In genomic region chr16:2157480-2158261, GRCh38 we compare ENCODE assay signal across 9 cellular contexts. TPM values are rescaled to one million over a fixed set of nuclear protein-coding genes. Genes with fewer than 3 reads are reported as not detected.
A peak's percentile ranks its signal among the peaks of the same experiment; 100 is the strongest.
DNase-seq lines count a peak whose midpoint lies in the region; ATAC-seq and TF ChIP-seq lines count a peak whose summit lies in the region.
"Had no signal": no experiment of that assay in that cellular context is flagged by ENCODE, and none has a peak within 500 bp of the region (broad histone marks: within the 10 kb centered on the region; RNA-seq: fewer than 3 reads in every experiment).

No MANE protein-coding gene starts in this region.

- peak overlapping the region in 3 of 8 donors; percentile 48 to 89 (median 50) for H3K27ac Mint-ChIP-seq in CD8-positive, alpha-beta memory T cell
- H3K27ac Mint-ChIP-seq in endothelial cell (ENCODE audit: unreplicated experiment), result peak overlapping the region; percentile 76

- DNase-seq in CD8-positive, alpha-beta memory T cell, result no peak
- DNase-seq in Panc1 (ENCODE audit: low read depth, low spot score), result no peak
- DNase-seq in endothelial cell (ENCODE audit: low spot score), result no peak
- peak; percentile 81 for DNase-seq in osteoblast (ENCODE audit: insufficient read length, low spot score, missing footprints)
- no peak for DNase-seq in NCI-H187 (lab: John Stamatoyannopoulos, UW)
- DNase-seq in ureter (ENCODE audit: low spot score), result no peak
- no peak for DNase-seq in MV-4-11 (lab: John Stamatoyannopoulos, UW)
- DNase-seq: left ventricle myocardium superior had no signal

- peaks cover 0 to 14% (median 0%) of the 10 kb centered on the region in 3 donors for H3K36me3 Mint-ChIP-seq in CD8-positive, alpha-beta memory T cell
- H3K36me3 Mint-ChIP-seq in endothelial cell (ENCODE audit: low read depth, unreplicated experiment), result peaks cover 9% of the 10 kb centered on the region

- H4K20me1 ChIP-seq in osteoblast (ENCODE audit: insufficient read depth, low read length), result peaks cover 73% of the 10 kb centered on the region

- H3K27ac ChIP-seq in CD8-positive, alpha-beta memory T cell (ENCODE audit: low read depth, low read length), result no peak overlapping the region
- H3K27ac ChIP-seq in Panc1 (ENCODE audit: low read length), result peak overlapping the region; percentile 87
- peak overlapping the region; percentile 98 for H3K27ac ChIP-seq in osteoblast (ENCODE audit: low read depth, low read length)

- H3K4me2 ChIP-seq in osteoblast (ENCODE audit: insufficient read depth, low read length), result peak overlapping the region; percentile 100

- TF ChIP-seq CTCF in Panc1 (IDR thresholded peaks at IDR 0.05), result no peak
- TF ChIP-seq CTCF in endothelial cell (IDR thresholded peaks at IDR 0.05; ENCODE audit: unreplicated experiment), result no peak
- no peak for TF ChIP-seq CTCF in osteoblast (IDR thresholded peaks at IDR 0.05; ENCODE audit: extremely low read depth, low read depth, low read length)

- peak overlapping the region in 5 of 7 donors; percentile 87 to 93 (median 91) for H3K4me3 Mint-ChIP-seq in CD8-positive, alpha-beta memory T cell
- peak overlapping the region; percentile 98 for H3K4me3 Mint-ChIP-seq in endothelial cell (ENCODE audit: unreplicated experiment)

- CTCF ChIA-PET in CD8-positive, alpha-beta memory T cell (lab: Charles Lee), result no interaction called here
- CTCF ChIA-PET in Panc1 (lab: Charles Lee), result interaction anchor here (0.7 kb wide), 1 partner anchor 983 kb away, joined by 4 read pairs; no protein-coding TSS in a partner anchor

- peaks cover 37% of the 10 kb centered on the region for H3K4me1 ChIP-seq in CD8-positive, alpha-beta memory T cell (ENCODE audit: insufficient read depth, low read length)
- peaks cover 39% of the 10 kb centered on the region for H3K4me1 ChIP-seq in Panc1 (ENCODE audit: control insufficient read depth, insufficient read depth, low read length)
- H3K4me1 ChIP-seq in osteoblast (ENCODE audit: insufficient read depth, low read length), result peaks cover 54% of the 10 kb centered on the region

- H3K9me3 Mint-ChIP-seq in CD8-positive, alpha-beta memory T cell, result no peaks in the 10 kb centered on the region
- H3K9me3 Mint-ChIP-seq in endothelial cell (ENCODE audit: unreplicated experiment), result no peaks in the 10 kb centered on the region

- no peaks in the 10 kb centered on the region for H3K27me3 ChIP-seq in CD8-positive, alpha-beta memory T cell (ENCODE audit: insufficient read depth, low read length, poor library complexity, severe bottlenecking)
- H3K27me3 ChIP-seq in Panc1 (ENCODE audit: control insufficient read depth, insufficient read depth, low read length) (no peaks in the 10 kb centered on the region), osteoblast (ENCODE audit: insufficient read depth, low read length) (no peaks in the 10 kb centered on the region)

- H2AFZ ChIP-seq in osteoblast (ENCODE audit: low read length), result no peak overlapping the region

- ATAC-seq in Panc1 (no peak), GM21717 (IDR thresholded peaks at IDR 0.05; ENCODE audit: unreplicated experiment) (no peak)
- ATAC-seq: left ventricle myocardium superior had no signal

- peaks cover 0 to 7% of the 10 kb centered on the region in 2 donors for H3K27me3 Mint-ChIP-seq in CD8-positive, alpha-beta memory T cell
- H3K27me3 Mint-ChIP-seq in endothelial cell (ENCODE audit: unreplicated experiment), result peaks cover 23% of the 10 kb centered on the region

- H3K4me1 Mint-ChIP-seq in CD8-positive, alpha-beta memory T cell, result peaks cover 38 to 66% (median 38%) of the 10 kb centered on the region in 3 donors
- peaks cover 41% of the 10 kb centered on the region for H3K4me1 Mint-ChIP-seq in endothelial cell (ENCODE audit: unreplicated experiment)

- no peaks in the 10 kb centered on the region for H3K9me3 ChIP-seq in CD8-positive, alpha-beta memory T cell (ENCODE audit: low read length)
- no peaks in the 10 kb centered on the region for H3K9me3 ChIP-seq in Panc1 (ENCODE audit: control insufficient read depth, insufficient read depth, low read depth, low read length)
- no peaks in the 10 kb centered on the region for H3K9me3 ChIP-seq in osteoblast (ENCODE audit: low read depth, low read length)

- H3K4me3 ChIP-seq in CD8-positive, alpha-beta memory T cell (ENCODE audit: low read length), result no peak overlapping the region
- H3K4me3 ChIP-seq in Panc1 (ENCODE audit: low read depth in 2 of 2, low read length in 2 of 2) (peak overlapping the region; percentile 98 to 99), osteoblast (ENCODE audit: insufficient read depth, low read length) (peak overlapping the region; percentile 91)

- no peaks in the 10 kb centered on the region for H3K36me3 ChIP-seq in CD8-positive, alpha-beta memory T cell (ENCODE audit: insufficient read depth, low read length)
- peaks cover 15% of the 10 kb centered on the region; the same call in 1 of the 2 replicates for H3K36me3 ChIP-seq in Panc1 (ENCODE audit: control insufficient read depth, insufficient read depth, low read length)
- peaks cover 16% of the 10 kb centered on the region for H3K36me3 ChIP-seq in osteoblast (ENCODE audit: insufficient read depth, low read length)

- H3K79me2 ChIP-seq in osteoblast (ENCODE audit: insufficient read depth, low read length), result peaks cover 93% of the 10 kb centered on the region

- intact Hi-C loops in Panc1 (cut with micrococcal nuclease; ENCODE audit: unreplicated experiment), result no loop called here

- in situ Hi-C loops in Panc1 (cut with HindIII; ENCODE audit: low pct_unique_long_range_greater_than_20kb, low sequenced_read_pairs), result no loop called here

- POLR2A ChIA-PET in CD8-positive, alpha-beta memory T cell (lab: Charles Lee), result no interaction called here
- POLR2A ChIA-PET in Panc1 (lab: Charles Lee), result interaction anchor here (0.5 kb wide), 1 partner anchor 11 kb away, joined by 3 read pairs; no protein-coding TSS in a partner anchor

- no TSS peak for BruUV-seq in Panc1 (replicated peaks; lab: Mats Ljungman, UMichigan)

RNA-seq across cellular contexts. Expression of gene TRAF7, which starts 2.1 kb away (rescaled TPM):
- total RNA-seq in CD8-positive, alpha-beta memory T cell, result 100 to 1,000 TPM; 102 to 106 TPM
- 7.3 TPM for polyA plus RNA-seq in CD8-positive, alpha-beta memory T cell
- 108 TPM for total RNA-seq in Panc1 (2021; ENCODE audit: unreplicated experiment)
- 116 TPM for polyA plus RNA-seq in Panc1 (2012; ENCODE audit: insufficient read length)
- total RNA-seq in endothelial cell (ENCODE audit: unreplicated experiment), result 190 TPM
- 49.5 and 56.1 TPM in 2 replicates for total RNA-seq in osteoblast
- total RNA-seq in ureter, result 76.2 TPM

RNA-seq across cellular contexts. Expression of gene RAB26, which starts 9.2 kb away (rescaled TPM):
- under 1 TPM; 0.20 to 0.55 TPM for total RNA-seq in CD8-positive, alpha-beta memory T cell
- 0.75 TPM for polyA plus RNA-seq in CD8-positive, alpha-beta memory T cell
- total RNA-seq in Panc1 (2021; ENCODE audit: unreplicated experiment), result 92.2 TPM
- 136 TPM for polyA plus RNA-seq in Panc1 (2012; ENCODE audit: insufficient read length)
- 1.9 TPM for total RNA-seq in endothelial cell (ENCODE audit: unreplicated experiment)
- total RNA-seq in osteoblast, result 0.36 and 0.59 TPM in 2 replicates
- total RNA-seq in ureter, result 0.83 TPM

RNA-seq across cellular contexts. Expression of gene PKD1, which starts 22.0 kb away (rescaled TPM):
- total RNA-seq in CD8-positive, alpha-beta memory T cell, result 10 to 100 TPM; 58.9 to 66.2 TPM
- polyA plus RNA-seq in CD8-positive, alpha-beta memory T cell, result 9.9 TPM
- total RNA-seq in Panc1 (2021; ENCODE audit: unreplicated experiment), result 279 TPM
- polyA plus RNA-seq in Panc1 (2012; ENCODE audit: insufficient read length), result 412 TPM
- 70.0 TPM for total RNA-seq in endothelial cell (ENCODE audit: unreplicated experiment)
- total RNA-seq in osteoblast, result 139 and 180 TPM in 2 replicates
- 165 TPM for total RNA-seq in ureter

RNA-seq across cellular contexts. Expression of gene CASKIN1, which starts 38.7 kb away (rescaled TPM):
- total RNA-seq in CD8-positive, alpha-beta memory T cell, result under 1 TPM; 0.13 to 0.24 TPM
- polyA plus RNA-seq in CD8-positive, alpha-beta memory T cell, result not detected
- total RNA-seq in Panc1 (2021; ENCODE audit: unreplicated experiment) (4.5 TPM), endothelial cell (ENCODE audit: unreplicated experiment) (2.4 TPM), osteoblast (not detected in 2 replicates), ureter (0.05 TPM)
- polyA plus RNA-seq in Panc1 (2012; ENCODE audit: insufficient read length), result 2.8 TPM

RNA-seq across cellular contexts. Expression of gene MLST8, which starts 47.6 kb away (rescaled TPM):
- total RNA-seq in CD8-positive, alpha-beta memory T cell, result 10 to 100 TPM; 75.4 to 76.8 TPM
- polyA plus RNA-seq in CD8-positive, alpha-beta memory T cell, result 30.8 TPM
- total RNA-seq in Panc1 (2021; ENCODE audit: unreplicated experiment) (91.1 TPM), endothelial cell (ENCODE audit: unreplicated experiment) (35.4 TPM), osteoblast (30.8 and 44.2 TPM in 2 replicates), ureter (37.0 TPM)
- 129 TPM for polyA plus RNA-seq in Panc1 (2012; ENCODE audit: insufficient read length)

Comparison
In these comparisons a context has a peak if more than half of its experiments do, and no peak if none do; other contexts are left out.
1. RNA of gene RAB26, which starts 9.2 kb away (total RNA-seq): 92.2 TPM in Panc1 (single experiment); 1.9 TPM in endothelial cell (single experiment), 0.83 TPM in ureter (single experiment), 0.20 to 0.55 TPM in CD8-positive, alpha-beta memory T cell and 0.36 to 0.59 TPM in osteoblast; every median in the first group is over 10 times any median in the second.